Comparison of ENCODE assay signal across 11 cellular contexts in genomic region chr15:46857103-46857502, GRCh38.
"Had no signal": no experiment of that assay in that cellular context is flagged by ENCODE, and none has a peak within 500 bp of the region (broad histone marks: within the 10 kb centered on the region; RNA-seq: fewer than 3 reads in every experiment).

No MANE protein-coding gene starts in this region.

- ATAC-seq: natural killer cell treated with Interleukin-12 subunit alpha and Interleukin-12 subunit beta and Interleukin-15 and Interleukin-18, amount 100 ng/mL, for 72 hours; stimulated activated memory B cell treated with anti-CD40 and anti-IgM and Interleukin-4, amounts not matched to agents 10 μg/mL and 1 μg/mL and 100 μg/mL, for 72 hours had no signal

- H3K27me3 ChIP-seq: colonic mucosa, esophagus muscularis mucosa, right atrium auricular region had no signal

- H3K4me1 ChIP-seq: colonic mucosa, right atrium auricular region had no signal

- DNase-seq: activated CD4-positive, CD25-positive, alpha-beta regulatory T cell treated with anti-CD3 and anti-CD28 coated beads, Interleukin-2, amount 50 U/mL, for 72 hours; activated naive CD8-positive, alpha-beta T cell treated with anti-CD3 and anti-CD28 coated beads, Interleukin-2, amount 10 ng/mL, durations not matched to agents 7 days and 5 days; central memory CD4-positive, alpha-beta T cell; colonic mucosa; hypothalamus; occipital lobe; stimulated activated CD4-positive, alpha-beta T cell treated with anti-CD3 and anti-CD28 coated beads, Interleukin-2, amount 100 ng/mL, for 48 hours had no signal

- H3K36me3 ChIP-seq: colonic mucosa, esophagus muscularis mucosa, right atrium auricular region had no signal

- H3K27ac ChIP-seq: colonic mucosa, esophagus muscularis mucosa, right atrium auricular region had no signal

- H3K9me3 ChIP-seq: colonic mucosa, esophagus muscularis mucosa, right atrium auricular region had no signal

- H3K4me3 ChIP-seq: colonic mucosa, esophagus muscularis mucosa, right atrium auricular region had no signal
